In the genomic region with DNA sequence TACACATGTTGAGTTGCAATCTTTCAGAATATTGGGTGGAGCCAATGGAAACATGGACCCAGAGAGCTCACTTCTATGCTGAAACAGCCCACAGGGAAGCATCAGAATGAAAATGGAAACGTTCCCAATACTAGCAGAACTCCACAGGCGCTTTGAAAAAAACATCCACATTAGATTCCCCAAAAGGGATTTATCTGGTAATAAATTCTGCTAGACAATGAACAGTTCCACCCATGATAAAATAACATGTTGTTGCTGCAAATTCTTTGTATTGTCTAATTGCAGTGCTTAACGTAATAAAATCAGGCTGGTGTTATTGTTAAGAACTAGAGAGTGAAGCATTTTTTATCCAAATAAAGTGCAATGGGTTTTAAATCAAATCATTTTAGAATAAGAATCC, we compare ENCODE assay signal across 20 cellular contexts.
DNase-seq lines count a peak whose midpoint lies in the region; ATAC-seq and TF ChIP-seq lines count a peak whose summit lies in the region.
"Had no signal": no experiment of that assay in that cellular context is flagged by ENCODE, and none has a peak within 500 bp of the region (broad histone marks: within the 10 kb centered on the region; RNA-seq: fewer than 3 reads in every experiment).

No MANE protein-coding gene starts in this region.

- TF ChIP-seq CTCF in brain (conservative IDR thresholded peaks at IDR 0.05) (no peak), fibroblast of villous mesenchyme (IDR thresholded peaks at IDR 0.05; ENCODE audit: insufficient read depth, low read depth, low read length) (no peak), gastrocnemius medialis (IDR thresholded peaks at IDR 0.05 in 4 of 5, conservative IDR thresholded peaks at IDR 0.05 in 1 of 5) (no peak), type B pancreatic cell (conservative IDR thresholded peaks at IDR 0.05) (no peak)

- H3K27me3 ChIP-seq in HAP-1 (ENCODE audit: low read depth) (no peaks in the 10 kb centered on the region), gastrocnemius medialis (no peaks in the 10 kb centered on the region)
- H3K27me3 ChIP-seq: Peyer's patch had no signal

- H3K4me1 ChIP-seq in HAP-1 (peaks cover 13% of the 10 kb centered on the region), gastrocnemius medialis (peaks cover 30% of the 10 kb centered on the region in 2 donors)
- H3K4me1 ChIP-seq: Peyer's patch had no signal

- H3K4me3 ChIP-seq in HAP-1: no peak overlapping the region
- no peak overlapping the region for H3K4me3 ChIP-seq in fibroblast of villous mesenchyme (ENCODE audit: low read depth, low read length)
- H3K4me3 ChIP-seq in gastrocnemius medialis: no peak overlapping the region
- H3K4me3 ChIP-seq: GM12878, Peyer's patch had no signal

- H3K9me3 Mint-ChIP-seq in brain: peaks cover 0 to 3% (median 0%) of the 10 kb centered on the region in 5 experiments
- H3K9me3 Mint-ChIP-seq in type B pancreatic cell: no peaks in the 10 kb centered on the region
- H3K9me3 Mint-ChIP-seq: CD4-positive, alpha-beta memory T cell had no signal

- peaks cover 67% of the 10 kb centered on the region for H3K36me3 Mint-ChIP-seq in brain
- peaks cover 46% of the 10 kb centered on the region for H3K36me3 Mint-ChIP-seq in type B pancreatic cell

- H3K4me3 Mint-ChIP-seq in brain: no peak overlapping the region
- no peak overlapping the region for H3K4me3 Mint-ChIP-seq in type B pancreatic cell
- H3K4me3 Mint-ChIP-seq: B cell; CD4-positive, alpha-beta memory T cell had no signal

- ATAC-seq in gastrocnemius medialis (no peak), HG03442 (IDR thresholded peaks at IDR 0.05; ENCODE audit: unreplicated experiment) (no peak), HG03097 (IDR thresholded peaks at IDR 0.05; ENCODE audit: low FRiP score, unreplicated experiment) (no peak), HG02759 (IDR thresholded peaks at IDR 0.05; ENCODE audit: unreplicated experiment) (no peak)
- ATAC-seq: GM12878 had no signal

- H3K36me3 ChIP-seq in HAP-1 (replicated peaks) (no peaks in the 10 kb centered on the region), gastrocnemius medialis (no peaks in the 10 kb centered on the region)
- H3K36me3 ChIP-seq: Peyer's patch had no signal

- H3K27ac Mint-ChIP-seq in brain (peak overlapping the region; percentile 4 to 73 (median 32)), type B pancreatic cell (no peak overlapping the region)
- H3K27ac Mint-ChIP-seq: B cell had no signal

- peak; percentile 13 to 80 for DNase-seq in HAP-1 (ENCODE audit: low spot score in 2 of 2)
- DNase-seq in fibroblast of villous mesenchyme (ENCODE audit: low read depth): peak; percentile 20
- no peak for DNase-seq in gastrocnemius medialis
- DNase-seq in type B pancreatic cell (ENCODE audit: extremely low spot score, unreplicated experiment): no peak
- DNase-seq: CD4-positive, alpha-beta memory T cell; DMS79; HCEC 1CT; KBM-7; NCI-H1092 treated with DMSO at 0.1 percent for 48 hours; NCI-H187; NCI-H510A; NCI-H82; Peyer's patch; SHP77 treated with DMSO at 0.1 percent for 48 hours had no signal

- no peaks in the 10 kb centered on the region for H3K27me3 Mint-ChIP-seq in brain
- no peaks in the 10 kb centered on the region for H3K27me3 Mint-ChIP-seq in type B pancreatic cell
- H3K27me3 Mint-ChIP-seq: B cell; CD4-positive, alpha-beta memory T cell had no signal

- in situ Hi-C loops in HAP-1 (cut with MboI; ENCODE audit: low sequenced_read_pairs) (no loop called here), gastrocnemius medialis (cut with MboI; ENCODE audit: low sequenced_read_pairs in 4 of 4) (no loop called here)

- H3K9me3 ChIP-seq in HAP-1 (no peaks in the 10 kb centered on the region), gastrocnemius medialis (no peaks in the 10 kb centered on the region)
- H3K9me3 ChIP-seq: Peyer's patch had no signal

- H3K27ac ChIP-seq in gastrocnemius medialis: peak overlapping the region; percentile 32 to 57 (median 48)
- H3K27ac ChIP-seq: Peyer's patch had no signal

- intact Hi-C loops in gastrocnemius medialis (cut with DNase I; ENCODE audit: low total_unique reads): no loop called here

- H3K4me1 Mint-ChIP-seq in brain (peaks cover 52% of the 10 kb centered on the region), type B pancreatic cell (ENCODE audit: unreplicated experiment) (peaks cover 14% of the 10 kb centered on the region)

- TF ChIP-seq POLR2A in gastrocnemius medialis (IDR thresholded peaks at IDR 0.05): no peak

Comparison
In these comparisons a context has a peak if more than half of its experiments do, and no peak if none do; other contexts are left out.
1. DNase-seq: peak in HAP-1 (2 of 2) and fibroblast of villous mesenchyme (single experiment); none in gastrocnemius medialis (0 of 2) and type B pancreatic cell (single experiment).